ENCODE assay signal across 9 cellular contexts in genomic region chr16:30762991-30763725, GRCh38. TPM values are rescaled to one million over a fixed set of nuclear protein-coding genes. Genes with fewer than 3 reads are reported as not detected.
DNase-seq lines count a peak whose midpoint lies in the region; ATAC-seq, FAIRE-seq and TF ChIP-seq lines count a peak whose summit lies in the region.
"Had no signal": no experiment of that assay in that cellular context is flagged by ENCODE, and none has a peak within 500 bp of the region (broad histone marks: within the 10 kb centered on the region; RNA-seq: fewer than 3 reads in every experiment).

No MANE protein-coding gene starts in this region.

- peak overlapping the region; percentile 96 for H3K4me2 ChIP-seq in HepG2 (ENCODE audit: low read depth, low read length)

- no peak for TF ChIP-seq POLR2A in adrenal gland (IDR thresholded peaks at IDR 0.05)
- TF ChIP-seq POLR2A in HepG2 (IDR thresholded peaks at IDR 0.05; ENCODE audit: insufficient read depth in 1 of 2, low read depth in 2 of 2, low read length in 2 of 2) = no peak

- CTCF ChIA-PET in HepG2 (lab: Yijun Ruan, JAX; ENCODE audit: low intra/inter-chr PET ratio, low total read pairs) = no interaction called here

- H4K20me1 ChIP-seq in HepG2 (ENCODE audit: insufficient read depth, low read length) = no peaks in the 10 kb centered on the region

- H3K9me3 ChIP-seq in adrenal gland (replicated peaks in 1 of 3) = no peaks in the 10 kb centered on the region
- no peaks in the 10 kb centered on the region for H3K9me3 ChIP-seq in HepG2 (ENCODE audit: low read length)
- no peaks in the 10 kb centered on the region for H3K9me3 ChIP-seq in thoracic aorta

- WGBS in adrenal gland, 4 donors = 43 to 56% (median 47%) methylated on average over 13 to 15 of the region's 15 CpGs
- WGBS in HepG2 (ENCODE audit: low lambda C conversion rate) = 64% methylated on average over 15 of the region's 15 CpGs

- no TSS peak for BruUV-seq in HepG2 (replicated peaks; lab: Mats Ljungman, UMichigan)

- H3K36me3 Mint-ChIP-seq in activated T-cell treated with anti-CD3 and anti-CD28 coated beads, Interleukin-2, amount 50 U/mL, for 24 hours (ENCODE audit: low read depth) = peaks cover 88% of the 10 kb centered on the region

- H3K9ac ChIP-seq in HepG2 (ENCODE audit: insufficient read depth, low read depth, low read length) = peak overlapping the region; percentile 93

- intact Hi-C loops in adrenal gland (cut with DNase I) = no loop called here
- intact Hi-C loops in HepG2 (cut with micrococcal nuclease; ENCODE audit: unreplicated experiment) = loop anchor here (1.0 kb wide), 1 partner anchor 15 kb away; the partner anchor contains the start of gene PHKG2

- DNase-seq in activated T-cell treated with anti-CD3 and anti-CD28 coated beads, Interleukin-2, amount 50 U/mL, for 24 hours = no peak
- no peak for DNase-seq in activated T-cell treated with anti-CD3 and anti-CD28 coated beads, Interleukin-2, amount 50 U/mL, for 1 hour
- DNase-seq in adrenal gland (peak in 1 of 7 donors; percentile 12), HepG2 (ENCODE audit: low spot score) (no peak), thoracic aorta (ENCODE audit: low spot score) (no peak), NCI-H2107 (lab: John Stamatoyannopoulos, UW) (no peak), SKM-1 treated with dmso at 0.1 percent for 144 hours (lab: John Stamatoyannopoulos, UW; ENCODE audit: unreplicated experiment) (no peak), left lobe of liver (ENCODE audit: low spot score) (no peak)
- DNase-seq: stimulated activated CD4-positive, alpha-beta T cell treated with anti-CD3 and anti-CD28 coated beads, Interleukin-4, amount 100 ng/mL, for 1 hour had no signal

- H3K9me3 Mint-ChIP-seq in activated T-cell treated with anti-CD3 and anti-CD28 coated beads, Interleukin-2, amount 50 U/mL, for 24 hours = no peaks in the 10 kb centered on the region

- H3K4me3 ChIP-seq in adrenal gland (peak overlapping the region in 3 of 4 donors; percentile 58 to 91 (median 75)), HepG2 (replicated peaks in 1 of 3; ENCODE audit: insufficient read depth in 1 of 3, low read depth in 2 of 3, low read length in 3 of 3) (peak overlapping the region; percentile 80 to 91 (median 86)), thoracic aorta (peak overlapping the region; percentile 82)

- no peak for TF ChIP-seq RAD21 in HepG2 (CRISPR knock-in tag; IDR thresholded peaks at IDR 0.05)

- H3K27ac ChIP-seq in adrenal gland (peak overlapping the region in 4 of 5 donors; percentile 82 to 92 (median 89)), HepG2 (ENCODE audit: extremely low read length, insufficient read depth, low read length) (peak overlapping the region; percentile 66), thoracic aorta (peak overlapping the region; percentile 87)

- no peak for ATAC-seq in HepG2
- no peak for ATAC-seq in thoracic aorta (ENCODE audit: insufficient number of reproducible peaks, low FRiP score, low read depth)
- ATAC-seq in left lobe of liver = no peak

- no peak overlapping the region for H2AFZ ChIP-seq in HepG2 (ENCODE audit: low read length)

- H3K27me3 Mint-ChIP-seq in activated T-cell treated with anti-CD3 and anti-CD28 coated beads, Interleukin-2, amount 50 U/mL, for 24 hours = no peaks in the 10 kb centered on the region

- H3K36me3 ChIP-seq in adrenal gland (replicated peaks in 1 of 2) = peaks cover 0 to 46% of the 10 kb centered on the region in 2 donors
- peaks cover 35 to 44% of the 10 kb centered on the region in 2 experiments for H3K36me3 ChIP-seq in HepG2 (replicated peaks in 1 of 2; ENCODE audit: control insufficient read depth in 1 of 2, insufficient read depth in 2 of 2, low read length in 2 of 2)
- H3K36me3 ChIP-seq in thoracic aorta = peaks cover 42% of the 10 kb centered on the region

- TF ChIP-seq EP300 in HepG2 (IDR thresholded peaks at IDR 0.05; ENCODE audit: low read depth in 2 of 2, low read length in 2 of 2) = no peak
- TF ChIP-seq EP300 in HepG2 (CRISPR knock-in tag; IDR thresholded peaks at IDR 0.05; ENCODE audit: borderline replicate concordance) = no peak

- H3K4me3 Mint-ChIP-seq in activated T-cell treated with anti-CD3 and anti-CD28 coated beads, Interleukin-2, amount 50 U/mL, for 24 hours = peak overlapping the region; percentile 94

- H3K4me1 ChIP-seq in adrenal gland (replicated peaks in 1 of 2) (peaks cover 22 to 31% of the 10 kb centered on the region in 2 donors), HepG2 (ENCODE audit: insufficient read depth, low read length) (peaks cover 29% of the 10 kb centered on the region), thoracic aorta (ENCODE audit: control insufficient read depth in 1 of 2, low read depth in 2 of 2) (peaks cover 12 to 26% of the 10 kb centered on the region in 2 donors)

- FAIRE-seq in HepG2 (lab: Jason Lieb, UNC) = no peak

- in situ Hi-C loops in HepG2 (cut with HindIII; ENCODE audit: extremely low pct_ligation_motif_present, low pct_unique_long_range_greater_than_20kb) = no loop called here

- POLR2A ChIA-PET in HepG2 (lab: Yijun Ruan, JAX) = interaction anchor here (0.6 to 1.7 kb wide), 2 partner anchors 15 to 112 kb away, joined by 3 to 5 read pairs; partner anchors contain the start of gene PHKG2

- H3K27me3 ChIP-seq in adrenal gland (no peaks in the 10 kb centered on the region), HepG2 (ENCODE audit: control insufficient read depth in 1 of 2, insufficient read depth in 2 of 2, low read length in 2 of 2) (no peaks in the 10 kb centered on the region; a peak in 1 of 5 replicates), thoracic aorta (replicated peaks; ENCODE audit: insufficient read depth) (no peaks in the 10 kb centered on the region)

- peaks cover 19% of the 10 kb centered on the region for H3K79me2 ChIP-seq in HepG2 (ENCODE audit: insufficient read depth, low read length)

- H3K4me1 Mint-ChIP-seq in activated T-cell treated with anti-CD3 and anti-CD28 coated beads, Interleukin-2, amount 50 U/mL, for 24 hours (ENCODE audit: low read depth) = peaks cover 33% of the 10 kb centered on the region

- TF ChIP-seq CTCF in adrenal gland (IDR thresholded peaks at IDR 0.05) (no peak), HepG2 (CRISPR knock-in tag; IDR thresholded peaks at IDR 0.05) (no peak), thoracic aorta (IDR thresholded peaks at IDR 0.05) (no peak)

- peak overlapping the region; percentile 95 for H3K27ac Mint-ChIP-seq in activated T-cell treated with anti-CD3 and anti-CD28 coated beads, Interleukin-2, amount 50 U/mL, for 24 hours

RNA-seq across cellular contexts. Expression of gene RNF40, which starts 1.0 kb away (rescaled TPM):
- total RNA-seq in adrenal gland (100 to 1,000 TPM in 7 of 8 donors, 10 to 100 TPM in 1; 86.9 to 164 (median 109) TPM), HepG2 (2016; rRNA removed; fragmentation: Illumina TruSeq; extraction: Trizol) (85.6 and 102 TPM in 2 replicates), thoracic aorta (100 to 1,000 TPM; 109 to 112 TPM), left lobe of liver (35.7 TPM)
- polyA plus RNA-seq in adrenal gland (100 to 1,000 TPM; 121 to 143 (median 137) TPM), HepG2 (2011; rRNA removed) (84.0 and 91.0 TPM in 2 replicates)
- total RNA-seq in HepG2 (2016; cell fraction: cytosol; rRNA removed; fragmentation: Illumina TruSeq; extraction: Trizol; ENCODE audit: low read depth) = 11.9 and 12.0 TPM in 2 replicates
- 79.6 and 89.9 TPM in 2 replicates for total RNA-seq in HepG2 (2016; cell fraction: insoluble cytoplasmic fraction; rRNA removed; fragmentation: Illumina TruSeq; extraction: Trizol)
- total RNA-seq in HepG2 (2016; cell fraction: membrane; rRNA removed; fragmentation: Illumina TruSeq; extraction: Trizol) = 40.5 and 47.1 TPM in 2 replicates
- 55.6 and 65.6 TPM in 2 replicates for total RNA-seq in HepG2 (2016; cell fraction: nucleus; rRNA removed; fragmentation: Illumina TruSeq; extraction: Trizol)
- 47.5 and 49.3 TPM in 2 replicates for polyA plus RNA-seq in HepG2 (2011; cell fraction: cytosol; rRNA removed)
- polyA plus RNA-seq in HepG2 (2011; cell fraction: nucleus; rRNA removed) = 128 and 147 TPM in 2 replicates
- 44.7 and 52.0 TPM in 2 replicates for polyA plus RNA-seq in HepG2 (2012)
- 8.6 and 10.7 TPM in 2 replicates for polyA plus RNA-seq in HepG2 (2016; cell fraction: cytosol; fragmentation: Illumina TruSeq; extraction: Trizol; ENCODE audit: low read depth)
- polyA plus RNA-seq in HepG2 (2016; cell fraction: insoluble cytoplasmic fraction; fragmentation: Illumina TruSeq; extraction: Trizol; ENCODE audit: low read depth) = 87.6 and 98.5 TPM in 2 replicates
- 29.9 and 30.8 TPM in 2 replicates for polyA plus RNA-seq in HepG2 (2016; cell fraction: membrane; fragmentation: Illumina TruSeq; extraction: Trizol; ENCODE audit: low read depth)
- 131 and 139 TPM in 2 replicates for polyA plus RNA-seq in HepG2 (2016; cell fraction: nucleus; fragmentation: Illumina TruSeq; extraction: Trizol; ENCODE audit: insufficient read depth, low read depth)
- polyA minus RNA-seq in HepG2 (2011; rRNA and poly(A)+ RNA removed; ENCODE audit: low replicate concordance) = 110 and 128 TPM in 2 replicates
- 42.3 and 58.2 TPM in 2 replicates for polyA minus RNA-seq in HepG2 (2011; cell fraction: cytosol; rRNA and poly(A)+ RNA removed)
- polyA minus RNA-seq in HepG2 (2011; cell fraction: nucleus; rRNA and poly(A)+ RNA removed) = 34.0 and 43.5 TPM in 2 replicates

RNA-seq across cellular contexts. Expression of gene CFAP119, which starts 1.3 kb away (rescaled TPM):
- 10 to 100 TPM in 2 of 8 donors, 1 to 10 TPM in 6; 2.3 to 12.8 (median 7.4) TPM for total RNA-seq in adrenal gland
- polyA plus RNA-seq in adrenal gland = 10 to 100 TPM in 2 of 3 donors, 1 to 10 TPM in 1; 6.3 to 37.6 (median 24.6) TPM
- total RNA-seq in HepG2 (2016; rRNA removed; fragmentation: Illumina TruSeq; extraction: Trizol) = 1.2 and 6.4 TPM in 2 replicates
- total RNA-seq in HepG2 (2016; cell fraction: cytosol; rRNA removed; fragmentation: Illumina TruSeq; extraction: Trizol; ENCODE audit: low read depth) = 0.51 and 0.71 TPM in 2 replicates
- total RNA-seq in HepG2 (2016; cell fraction: insoluble cytoplasmic fraction; rRNA removed; fragmentation: Illumina TruSeq; extraction: Trizol) = 1.4 and 4.0 TPM in 2 replicates
- 0.83 and 1.7 TPM in 2 replicates for total RNA-seq in HepG2 (2016; cell fraction: membrane; rRNA removed; fragmentation: Illumina TruSeq; extraction: Trizol)
- total RNA-seq in HepG2 (2016; cell fraction: nucleus; rRNA removed; fragmentation: Illumina TruSeq; extraction: Trizol) = 11.6 and 12.1 TPM in 2 replicates
- polyA plus RNA-seq in HepG2 (2011; rRNA removed) = 4.0 and 6.4 TPM in 2 replicates
- 1.3 and 2.2 TPM in 2 replicates for polyA plus RNA-seq in HepG2 (2011; cell fraction: cytosol; rRNA removed)
- polyA plus RNA-seq in HepG2 (2011; cell fraction: nucleus; rRNA removed) = 37.2 and 53.6 TPM in 2 replicates
- 0.84 and 2.1 TPM in 2 replicates for polyA plus RNA-seq in HepG2 (2012)
- polyA plus RNA-seq in HepG2 (2016; cell fraction: cytosol; fragmentation: Illumina TruSeq; extraction: Trizol; ENCODE audit: low read depth) = 0.78 and 0.96 TPM in 2 replicates
- polyA plus RNA-seq in HepG2 (2016; cell fraction: insoluble cytoplasmic fraction; fragmentation: Illumina TruSeq; extraction: Trizol; ENCODE audit: low read depth) = 0.91 and 1.5 TPM in 2 replicates
- 0.41 and 1.4 TPM in 2 replicates for polyA plus RNA-seq in HepG2 (2016; cell fraction: membrane; fragmentation: Illumina TruSeq; extraction: Trizol; ENCODE audit: low read depth)
- polyA plus RNA-seq in HepG2 (2016; cell fraction: nucleus; fragmentation: Illumina TruSeq; extraction: Trizol; ENCODE audit: insufficient read depth, low read depth) = 22.1 and 31.9 TPM in 2 replicates
- 1.5 and 16.0 TPM in 2 replicates for polyA minus RNA-seq in HepG2 (2011; rRNA and poly(A)+ RNA removed; ENCODE audit: low replicate concordance)
- polyA minus RNA-seq in HepG2 (2011; cell fraction: cytosol; rRNA and poly(A)+ RNA removed) = 0.69 and 1.8 TPM in 2 replicates
- polyA minus RNA-seq in HepG2 (2011; cell fraction: nucleus; rRNA and poly(A)+ RNA removed) = 3.7 and 5.2 TPM in 2 replicates
- 1 to 10 TPM in 1 of 2 donors, under 1 TPM in 1; 0.27 to 1.2 TPM for total RNA-seq in thoracic aorta
- 0.40 TPM for total RNA-seq in left lobe of liver

RNA-seq across cellular contexts. Expression of gene PHKG2, which starts 14.9 kb away (rescaled TPM):
- 10 to 100 TPM; 25.4 to 48.3 (median 35.1) TPM for total RNA-seq in adrenal gland
- polyA plus RNA-seq in adrenal gland = 10 to 100 TPM; 18.7 to 82.8 (median 58.5) TPM
- 33.9 and 37.4 TPM in 2 replicates for total RNA-seq in HepG2 (2016; rRNA removed; fragmentation: Illumina TruSeq; extraction: Trizol)
- total RNA-seq in HepG2 (2016; cell fraction: cytosol; rRNA removed; fragmentation: Illumina TruSeq; extraction: Trizol; ENCODE audit: low read depth) = 13.4 TPM in 2 replicates
- 32.9 and 41.4 TPM in 2 replicates for total RNA-seq in HepG2 (2016; cell fraction: insoluble cytoplasmic fraction; rRNA removed; fragmentation: Illumina TruSeq; extraction: Trizol)
- 23.7 and 24.3 TPM in 2 replicates for total RNA-seq in HepG2 (2016; cell fraction: membrane; rRNA removed; fragmentation: Illumina TruSeq; extraction: Trizol)
- total RNA-seq in HepG2 (2016; cell fraction: nucleus; rRNA removed; fragmentation: Illumina TruSeq; extraction: Trizol) = 39.5 and 43.1 TPM in 2 replicates
- polyA plus RNA-seq in HepG2 (2011; rRNA removed) = 39.8 and 42.1 TPM in 2 replicates
- 22.7 and 30.8 TPM in 2 replicates for polyA plus RNA-seq in HepG2 (2011; cell fraction: cytosol; rRNA removed)
- 140 and 166 TPM in 2 replicates for polyA plus RNA-seq in HepG2 (2011; cell fraction: nucleus; rRNA removed)
- polyA plus RNA-seq in HepG2 (2012) = 21.4 and 22.8 TPM in 2 replicates
- 15.4 and 16.5 TPM in 2 replicates for polyA plus RNA-seq in HepG2 (2016; cell fraction: cytosol; fragmentation: Illumina TruSeq; extraction: Trizol; ENCODE audit: low read depth)
- 38.9 and 41.5 TPM in 2 replicates for polyA plus RNA-seq in HepG2 (2016; cell fraction: insoluble cytoplasmic fraction; fragmentation: Illumina TruSeq; extraction: Trizol; ENCODE audit: low read depth)
- 21.3 and 23.8 TPM in 2 replicates for polyA plus RNA-seq in HepG2 (2016; cell fraction: membrane; fragmentation: Illumina TruSeq; extraction: Trizol; ENCODE audit: low read depth)
- polyA plus RNA-seq in HepG2 (2016; cell fraction: nucleus; fragmentation: Illumina TruSeq; extraction: Trizol; ENCODE audit: insufficient read depth, low read depth) = 142 and 147 TPM in 2 replicates
- polyA minus RNA-seq in HepG2 (2011; rRNA and poly(A)+ RNA removed; ENCODE audit: low replicate concordance) = 53.8 and 68.9 TPM in 2 replicates
- 9.0 and 12.9 TPM in 2 replicates for polyA minus RNA-seq in HepG2 (2011; cell fraction: cytosol; rRNA and poly(A)+ RNA removed)
- 38.1 and 40.3 TPM in 2 replicates for polyA minus RNA-seq in HepG2 (2011; cell fraction: nucleus; rRNA and poly(A)+ RNA removed)
- 10 to 100 TPM; 25.6 to 26.4 TPM for total RNA-seq in thoracic aorta
- 23.0 TPM for total RNA-seq in left lobe of liver

RNA-seq across cellular contexts. Expression of gene ZNF629, which starts 23.8 kb away (rescaled TPM):
- total RNA-seq in adrenal gland (10 to 100 TPM; 19.5 to 27.0 (median 24.3) TPM), HepG2 (2016; rRNA removed; fragmentation: Illumina TruSeq; extraction: Trizol) (14.3 and 16.5 TPM in 2 replicates), thoracic aorta (10 to 100 TPM; 10.7 to 18.8 TPM), left lobe of liver (4.6 TPM)
- polyA plus RNA-seq in adrenal gland (10 to 100 TPM in 2 of 3 donors, 1 to 10 TPM in 1; 7.9 to 14.7 (median 13.6) TPM), HepG2 (2011; rRNA removed) (6.1 and 8.2 TPM in 2 replicates)
- 1.3 TPM in 2 replicates for total RNA-seq in HepG2 (2016; cell fraction: cytosol; rRNA removed; fragmentation: Illumina TruSeq; extraction: Trizol; ENCODE audit: low read depth)
- 12.7 and 16.5 TPM in 2 replicates for total RNA-seq in HepG2 (2016; cell fraction: insoluble cytoplasmic fraction; rRNA removed; fragmentation: Illumina TruSeq; extraction: Trizol)
- total RNA-seq in HepG2 (2016; cell fraction: membrane; rRNA removed; fragmentation: Illumina TruSeq; extraction: Trizol) = 5.2 and 5.9 TPM in 2 replicates
- 15.1 and 17.8 TPM in 2 replicates for total RNA-seq in HepG2 (2016; cell fraction: nucleus; rRNA removed; fragmentation: Illumina TruSeq; extraction: Trizol)
- polyA plus RNA-seq in HepG2 (2011; cell fraction: cytosol; rRNA removed) = 3.9 and 4.8 TPM in 2 replicates
- polyA plus RNA-seq in HepG2 (2011; cell fraction: nucleus; rRNA removed) = 25.0 TPM in 2 replicates
- 9.2 and 10.1 TPM in 2 replicates for polyA plus RNA-seq in HepG2 (2012)
- polyA plus RNA-seq in HepG2 (2016; cell fraction: cytosol; fragmentation: Illumina TruSeq; extraction: Trizol; ENCODE audit: low read depth) = 0.64 and 0.65 TPM in 2 replicates
- polyA plus RNA-seq in HepG2 (2016; cell fraction: insoluble cytoplasmic fraction; fragmentation: Illumina TruSeq; extraction: Trizol; ENCODE audit: low read depth) = 11.8 and 14.8 TPM in 2 replicates
- 2.2 and 2.7 TPM in 2 replicates for polyA plus RNA-seq in HepG2 (2016; cell fraction: membrane; fragmentation: Illumina TruSeq; extraction: Trizol; ENCODE audit: low read depth)
- polyA plus RNA-seq in HepG2 (2016; cell fraction: nucleus; fragmentation: Illumina TruSeq; extraction: Trizol; ENCODE audit: insufficient read depth, low read depth) = 25.2 and 26.3 TPM in 2 replicates
- polyA minus RNA-seq in HepG2 (2011; rRNA and poly(A)+ RNA removed; ENCODE audit: low replicate concordance) = 9.3 and 12.7 TPM in 2 replicates
- polyA minus RNA-seq in HepG2 (2011; cell fraction: cytosol; rRNA and poly(A)+ RNA removed) = 8.3 and 9.5 TPM in 2 replicates
- polyA minus RNA-seq in HepG2 (2011; cell fraction: nucleus; rRNA and poly(A)+ RNA removed) = 15.8 and 22.4 TPM in 2 replicates
